In the genomic region with DNA sequence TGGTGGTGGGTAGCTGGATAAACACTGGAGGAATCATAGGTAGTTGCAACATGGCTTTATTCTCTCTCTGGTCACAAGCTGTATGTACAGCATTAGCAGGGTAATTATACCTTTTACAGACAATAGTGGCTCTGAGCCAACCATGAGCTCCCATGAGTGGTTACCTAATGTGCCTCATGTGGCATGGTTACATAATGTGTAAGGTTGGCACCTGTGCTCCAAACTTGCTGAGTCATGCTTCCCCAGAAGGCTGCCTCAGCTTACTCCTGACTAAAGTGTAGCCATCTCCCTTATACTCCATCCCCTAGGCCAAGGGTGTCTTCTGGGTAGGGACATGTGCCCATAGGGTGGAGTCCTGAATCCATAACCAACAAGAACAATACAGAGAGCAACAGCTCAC, we compare ENCODE assay signal across 22 cellular contexts.
DNase-seq lines count a peak whose midpoint lies in the region; ATAC-seq and TF ChIP-seq lines count a peak whose summit lies in the region.
"Had no signal": no experiment of that assay in that cellular context is flagged by ENCODE, and none has a peak within 500 bp of the region (broad histone marks: within the 10 kb centered on the region; RNA-seq: fewer than 3 reads in every experiment).

No MANE protein-coding gene starts in this region.

- ATAC-seq in body of pancreas (peak; percentile 83), mucosa of descending colon (peak; percentile 24), HG03378 (IDR thresholded peaks at IDR 0.05; ENCODE audit: unreplicated experiment) (no peak)
- ATAC-seq: psoas muscle had no signal

- no peaks in the 10 kb centered on the region for H3K4me1 ChIP-seq in body of pancreas
- no peaks in the 10 kb centered on the region for H3K4me1 ChIP-seq in mucosa of descending colon (ENCODE audit: low read depth)
- H3K4me1 ChIP-seq in tibial artery, result no peaks in the 10 kb centered on the region
- H3K4me1 ChIP-seq in esophagus squamous epithelium, result no peaks in the 10 kb centered on the region
- H3K4me1 ChIP-seq: BLaER1, psoas muscle had no signal

- H3K9me3 ChIP-seq in body of pancreas, result no peaks in the 10 kb centered on the region
- H3K9me3 ChIP-seq in mucosa of descending colon, result peaks cover 7% of the 10 kb centered on the region
- peaks cover 0 to 17% (median 4%) of the 10 kb centered on the region in 3 donors for H3K9me3 ChIP-seq in tibial artery
- H3K9me3 ChIP-seq in esophagus squamous epithelium, result peaks cover 0 to 6% (median 0%) of the 10 kb centered on the region in 3 donors
- H3K9me3 ChIP-seq: BLaER1, psoas muscle had no signal

- TF ChIP-seq POLR2A in body of pancreas (IDR thresholded peaks at IDR 0.05) (no peak), esophagus squamous epithelium (IDR thresholded peaks at IDR 0.05) (no peak)

- intact Hi-C loops in body of pancreas (cut with DNase I), result no loop called here
- intact Hi-C loops in mucosa of descending colon (cut with DNase I, micrococcal nuclease), result no loop called here
- intact Hi-C loops in tibial artery (cut with DNase I; ENCODE audit: low total_unique reads), result no loop called here
- intact Hi-C loops in esophagus squamous epithelium (cut with DNase I), result no loop called here

- H3K27me3 ChIP-seq in body of pancreas (no peaks in the 10 kb centered on the region), tibial artery (no peaks in the 10 kb centered on the region), esophagus squamous epithelium (no peaks in the 10 kb centered on the region)
- H3K27me3 ChIP-seq: BLaER1 had no signal

- TF ChIP-seq CTCF in body of pancreas (IDR thresholded peaks at IDR 0.05), result no peak
- TF ChIP-seq CTCF in mucosa of descending colon (IDR thresholded peaks at IDR 0.05), result no peak
- TF ChIP-seq CTCF in tibial artery (IDR thresholded peaks at IDR 0.05), result no peak
- TF ChIP-seq CTCF in esophagus squamous epithelium (IDR thresholded peaks at IDR 0.05), result no peak

- H3K27ac ChIP-seq in body of pancreas (no peak overlapping the region), tibial artery (no peak overlapping the region), esophagus squamous epithelium (no peak overlapping the region)
- H3K27ac ChIP-seq: BLaER1, psoas muscle had no signal

- H3K4me3 ChIP-seq in body of pancreas, result no peak overlapping the region
- H3K4me3 ChIP-seq in mucosa of descending colon, result no peak overlapping the region
- no peak overlapping the region for H3K4me3 ChIP-seq in tibial artery
- no peak overlapping the region for H3K4me3 ChIP-seq in esophagus squamous epithelium
- H3K4me3 ChIP-seq: BLaER1, psoas muscle had no signal

- DNase-seq in DMS153 (lab: John Stamatoyannopoulos, UW) (peak; percentile 43), DMS153 treated with DMSO at 0.1 percent for 48 hours (lab: John Stamatoyannopoulos, UW; ENCODE audit: unreplicated experiment) (no peak), NCI-H1436 (lab: John Stamatoyannopoulos, UW) (peak; percentile 8), body of pancreas (peak; percentile 53 to 73 (median 68)), mucosa of descending colon (peak in 1 of 3 donors; percentile 8), tibial artery (no peak), esophagus squamous epithelium (lab: John Stamatoyannopoulos, UW) (no peak)
- DNase-seq: 8988T; activated CD4-positive, alpha-beta T cell treated with anti-CD3 and anti-CD28 coated beads, Interleukin-2, amount 50 U/mL, for 48 hours; activated naive CD4-positive, alpha-beta T cell treated with anti-CD3 and anti-CD28 coated beads, Interleukin-2, amount 10 ng/mL, durations not matched to agents 7 days and 5 days; aorta; DMS79; foreskin melanocyte; H7; NCI-H1048; NCI-H446 treated with DMSO at 0.1 percent for 48 hours; psoas muscle; SIG-M5; stimulated activated CD4-positive, alpha-beta T cell treated with anti-CD3 and anti-CD28 coated beads, Interleukin-12 subunit alpha, Interleukin-12 subunit beta, amount 100 ng/mL, for 4 hours; T-helper 1 cell had no signal

- no peaks in the 10 kb centered on the region for H3K36me3 ChIP-seq in body of pancreas (replicated peaks in 1 of 2; ENCODE audit: insufficient read depth in 1 of 2, low read depth in 2 of 2)
- H3K36me3 ChIP-seq in mucosa of descending colon (ENCODE audit: low read depth), result no peaks in the 10 kb centered on the region
- H3K36me3 ChIP-seq in tibial artery, result no peaks in the 10 kb centered on the region
- no peaks in the 10 kb centered on the region for H3K36me3 ChIP-seq in esophagus squamous epithelium
- H3K36me3 ChIP-seq: BLaER1 had no signal

Comparison
In these comparisons a context has a peak if more than half of its experiments do, and no peak if none do; other contexts are left out.
1. DNase-seq: peak in DMS153 (single experiment), NCI-H1436 (single experiment) and body of pancreas (4 of 4); none in DMS153 treated with DMSO at 0.1 percent for 48 hours (single experiment), tibial artery (0 of 2) and esophagus squamous epithelium (single experiment).